In genomic region chr7:87060288-87060537, GRCh38 we compare ENCODE assay signal across 8 cellular contexts. TPM values are rescaled to one million over a fixed set of nuclear protein-coding genes. Genes with fewer than 3 reads are reported as not detected.
DNase-seq lines count a peak whose midpoint lies in the region; ATAC-seq and TF ChIP-seq lines count a peak whose summit lies in the region.

No MANE protein-coding gene starts in this region.

- H3K4me2 ChIP-seq in mammary epithelial cell (ENCODE audit: insufficient read depth, low read depth, low read length) = peak overlapping the region; percentile 97

- CTCF ChIA-PET in CD8-positive, alpha-beta memory T cell (lab: Charles Lee) = interaction anchor here (2.3 kb wide), 1 partner anchor 15 kb away, joined by 5 read pairs; no protein-coding TSS in a partner anchor
- CTCF ChIA-PET in mammary epithelial cell (lab: Charles Lee; ENCODE audit: low non-redundant PET) = no interaction called here

- peaks cover 0 to 13% of the 10 kb centered on the region in 2 donors for H3K27me3 Mint-ChIP-seq in CD8-positive, alpha-beta memory T cell
- peaks cover 21% of the 10 kb centered on the region for H3K27me3 Mint-ChIP-seq in nephron progenitor cell (ENCODE audit: low read depth, poor library complexity)

- DNase-seq in CD8-positive, alpha-beta memory T cell = no peak
- DNase-seq in mammary epithelial cell (no peak), nephron progenitor cell (no peak), prostate gland (ENCODE audit: low spot score) (no peak), iPS-NIHi7 (ENCODE audit: extremely low spot score) (no peak), mesenteric fat pad (ENCODE audit: low spot score) (no peak)

- H3K4me1 Mint-ChIP-seq in CD8-positive, alpha-beta memory T cell = peaks cover 14 to 17% (median 17%) of the 10 kb centered on the region in 3 donors
- peaks cover 17% of the 10 kb centered on the region for H3K4me1 Mint-ChIP-seq in nephron progenitor cell

- H3K9me3 Mint-ChIP-seq in CD8-positive, alpha-beta memory T cell = no peaks in the 10 kb centered on the region
- H3K9me3 Mint-ChIP-seq in nephron progenitor cell = no peaks in the 10 kb centered on the region

- H3K79me2 ChIP-seq in mammary epithelial cell (ENCODE audit: insufficient read depth, low read length) = no peaks in the 10 kb centered on the region

- in situ Hi-C loops in mammary epithelial cell (cut with MboI; ENCODE audit: low sequenced_read_pairs in 2 of 2) = no loop called here

- H3K27ac Mint-ChIP-seq in CD8-positive, alpha-beta memory T cell = peak overlapping the region in 7 of 8 donors; percentile 60 to 86 (median 76)
- H3K27ac Mint-ChIP-seq in nephron progenitor cell = no peak overlapping the region

- intact Hi-C loops in mammary epithelial cell (cut with micrococcal nuclease) = no loop called here
- intact Hi-C loops in prostate gland (cut with DNase I) = no loop called here

- H3K27me3 ChIP-seq in CD8-positive, alpha-beta memory T cell (ENCODE audit: insufficient read depth, low read length, poor library complexity, severe bottlenecking) = no peaks in the 10 kb centered on the region
- H3K27me3 ChIP-seq in HUES64 (ENCODE audit: insufficient read depth, low read length) (peaks cover 22% of the 10 kb centered on the region), mammary epithelial cell (ENCODE audit: insufficient read depth, low read length) (no peaks in the 10 kb centered on the region), prostate gland (replicated peaks; ENCODE audit: insufficient read depth) (no peaks in the 10 kb centered on the region)

- H3K9ac ChIP-seq in HUES64 (ENCODE audit: low read depth, low read length) = peak overlapping the region; percentile 74
- no peak overlapping the region for H3K9ac ChIP-seq in mammary epithelial cell (ENCODE audit: insufficient read depth, low read length)

- H3K4me3 Mint-ChIP-seq in CD8-positive, alpha-beta memory T cell = peak overlapping the region; percentile 81 to 92 (median 87)
- H3K4me3 Mint-ChIP-seq in nephron progenitor cell = peak overlapping the region; percentile 90

- H3K36me3 Mint-ChIP-seq in CD8-positive, alpha-beta memory T cell = no peaks in the 10 kb centered on the region
- no peaks in the 10 kb centered on the region for H3K36me3 Mint-ChIP-seq in nephron progenitor cell (ENCODE audit: low read depth)

- peak overlapping the region; percentile 87 for H2AFZ ChIP-seq in mammary epithelial cell (ENCODE audit: low read depth, low read length)

- dilution Hi-C loops in mammary epithelial cell (cut with HindIII; ENCODE audit: low sequenced_read_pairs) = no loop called here

- no peaks in the 10 kb centered on the region for H4K20me1 ChIP-seq in mammary epithelial cell (ENCODE audit: insufficient read depth, low read length)

- TF ChIP-seq CTCF in mammary epithelial cell (conservative IDR thresholded peaks at IDR 0.05 in 1 of 2, IDR thresholded peaks at IDR 0.05 in 1 of 2; ENCODE audit: extremely low read depth in 1 of 2, insufficient read depth in 1 of 2, low read depth in 1 of 2, low read length in 2 of 2) (no peak), nephron progenitor cell (IDR thresholded peaks at IDR 0.05) (no peak), prostate gland (IDR thresholded peaks at IDR 0.05) (no peak)

- WGBS in HUES64 = 92% methylated on average over 2 of the region's 2 CpGs
- 95% methylated on average over 2 of the region's 2 CpGs for WGBS in mammary epithelial cell (ENCODE audit: low coverage, missing lambda C conversion rate)
- WGBS in prostate gland = 71% methylated on average over 2 of the region's 2 CpGs

- ATAC-seq in GM19035 (IDR thresholded peaks at IDR 0.05; ENCODE audit: unreplicated experiment) = no peak

- POLR2A ChIA-PET in CD8-positive, alpha-beta memory T cell (lab: Charles Lee) = interaction anchor here (1.4 kb wide), 1 partner anchor 92 kb away, joined by 9 read pairs; the partner anchor contains the start of gene DMTF1

- H3K4me3 ChIP-seq in CD8-positive, alpha-beta memory T cell (ENCODE audit: low read length) = peak overlapping the region; percentile 46
- H3K4me3 ChIP-seq in HUES64 (ENCODE audit: low read length) (peak overlapping the region; percentile 74), mammary epithelial cell (replicated peaks in 1 of 3; ENCODE audit: insufficient read depth in 1 of 3, low read depth in 2 of 3, low read length in 3 of 3) (no peak overlapping the region), prostate gland (no peak overlapping the region)

- no TSS peak for BruUV-seq in mammary epithelial cell (replicated peaks; lab: Mats Ljungman, UMichigan)

- H3K9me3 ChIP-seq in CD8-positive, alpha-beta memory T cell (ENCODE audit: low read length) = no peaks in the 10 kb centered on the region
- H3K9me3 ChIP-seq in HUES64 (ENCODE audit: insufficient read depth, low read depth, low read length) = no peaks in the 10 kb centered on the region
- H3K9me3 ChIP-seq in mammary epithelial cell (replicated peaks; ENCODE audit: insufficient read depth, low read length) = no peaks in the 10 kb centered on the region
- no peaks in the 10 kb centered on the region for H3K9me3 ChIP-seq in prostate gland

- H3K4me1 ChIP-seq in CD8-positive, alpha-beta memory T cell (ENCODE audit: insufficient read depth, low read length) = peaks cover 7% of the 10 kb centered on the region
- H3K4me1 ChIP-seq in HUES64 (ENCODE audit: insufficient read depth, low read length) (peaks cover 6% of the 10 kb centered on the region; the same call in 1 of the 2 replicates), mammary epithelial cell (ENCODE audit: insufficient read depth, low read length) (peaks cover 6% of the 10 kb centered on the region), prostate gland (replicated peaks) (no peaks in the 10 kb centered on the region)

- H3K27ac ChIP-seq in CD8-positive, alpha-beta memory T cell (ENCODE audit: low read depth, low read length) = no peak overlapping the region
- H3K27ac ChIP-seq in HUES64 (ENCODE audit: low read depth, low read length) (no peak overlapping the region), mammary epithelial cell (ENCODE audit: insufficient read depth, low read depth, low read length) (no peak overlapping the region), prostate gland (peak overlapping the region in 1 of 2 donors; percentile 64)

- no peaks in the 10 kb centered on the region for H3K36me3 ChIP-seq in CD8-positive, alpha-beta memory T cell (ENCODE audit: insufficient read depth, low read length)
- H3K36me3 ChIP-seq in HUES64 (ENCODE audit: insufficient read depth, low read length) = no peaks in the 10 kb centered on the region
- no peaks in the 10 kb centered on the region for H3K36me3 ChIP-seq in mammary epithelial cell (ENCODE audit: insufficient read depth, low read length)
- no peaks in the 10 kb centered on the region for H3K36me3 ChIP-seq in prostate gland

- no peak for TF ChIP-seq POLR2A in prostate gland (IDR thresholded peaks at IDR 0.05)

RNA-seq across cellular contexts. Expression of gene ELAPOR2, which starts 0.8 kb away (rescaled TPM):
- total RNA-seq in CD8-positive, alpha-beta memory T cell = 1 to 10 TPM; 2.4 to 3.3 TPM
- polyA plus RNA-seq in CD8-positive, alpha-beta memory T cell = 4.5 TPM
- 19.4 TPM for polyA plus RNA-seq in HUES64 (2013, experiment 1 of 2)
- 23.8 TPM for polyA plus RNA-seq in HUES64 (2013, experiment 2 of 2)
- 10 to 100 TPM in 1 of 2 donors, 1 to 10 TPM in 1; 3.5 to 24.3 TPM for total RNA-seq in mammary epithelial cell
- 0.07 TPM for polyA plus RNA-seq in mammary epithelial cell
- polyA minus RNA-seq in mammary epithelial cell = not detected
- 10 to 100 TPM; 15.5 to 19.9 TPM for total RNA-seq in prostate gland
- total RNA-seq in mesenteric fat pad = 22.0 TPM

Comparison
In these comparisons a context has a peak if more than half of its experiments do, and no peak if none do; other contexts are left out.
1. H3K4me3 ChIP-seq: peak in CD8-positive, alpha-beta memory T cell (single experiment) and HUES64 (single experiment); none in mammary epithelial cell (0 of 3) and prostate gland (0 of 2).